ENCODE assay signal across 8 cellular contexts in genomic region chr13:41193919-41194824, GRCh38. TPM values are rescaled to one million over a fixed set of nuclear protein-coding genes. Genes with fewer than 3 reads are reported as not detected.
A peak's percentile ranks its signal among the peaks of the same experiment; 100 is the strongest.
DNase-seq lines count a peak whose midpoint lies in the region; ATAC-seq, FAIRE-seq and TF ChIP-seq lines count a peak whose summit lies in the region.

KBTBD7 (minus strand) TSS chr13:41194569; CDS start chr13:41194257, 312 bp downstream.

- H3K36me3 ChIP-seq in DOHH2 (ENCODE audit: control insufficient read depth, low read length), result peaks cover 24% of the 10 kb centered on the region
- no peaks in the 10 kb centered on the region for H3K36me3 ChIP-seq in GM23248 (ENCODE audit: low read depth)
- no peaks in the 10 kb centered on the region for H3K36me3 ChIP-seq in Karpas-422 (ENCODE audit: insufficient read depth, low read length)
- peaks cover 0 to 5% (median 0%) of the 10 kb centered on the region in 4 donors for H3K36me3 ChIP-seq in esophagus muscularis mucosa
- H3K36me3 ChIP-seq in muscle layer of colon (ENCODE audit: insufficient read depth, low read length), result no peaks in the 10 kb centered on the region

- no peak for TF ChIP-seq EP300 in esophagus muscularis mucosa (IDR thresholded peaks at IDR 0.05)

- H3K4me3 ChIP-seq in DOHH2 (ENCODE audit: low read length), result peak within 1 kb of the TSS; percentile 77
- H3K4me3 ChIP-seq in GM23248, result peak within 1 kb of the TSS; percentile 73
- H3K4me3 ChIP-seq in Karpas-422 (ENCODE audit: low read length), result peak within 1 kb of the TSS; percentile 91
- H3K4me3 ChIP-seq in esophagus muscularis mucosa, result peak within 1 kb of the TSS; percentile 67 to 85 (median 76)
- H3K4me3 ChIP-seq in muscle layer of colon (ENCODE audit: low read depth in 1 of 2, low read length in 2 of 2), result peak within 1 kb of the TSS; percentile 28 to 57

- H3F3A ChIP-seq in DOHH2 (ENCODE audit: control insufficient read depth, insufficient read depth) (peaks cover 6% of the 10 kb centered on the region; the same call in 1 of the 2 replicates), GM23248 (ENCODE audit: insufficient read depth) (0 out of 2 replicates have a peak, but pooled peaks cover 7% of the 10 kb centered on the region)

- H3K27me3 Mint-ChIP-seq in activated T-cell treated with anti-CD3 and anti-CD28 coated beads, Interleukin-2, amount 50 U/mL, for 72 hours (ENCODE audit: low read depth), result no peaks in the 10 kb centered on the region

- no peak for TF ChIP-seq POLR2A in esophagus muscularis mucosa (IDR thresholded peaks at IDR 0.05; ENCODE audit: low read depth)

- H3K4me1 ChIP-seq in DOHH2 (ENCODE audit: control insufficient read depth, low read length) (peaks cover 52% of the 10 kb centered on the region), GM23248 (ENCODE audit: insufficient read depth) (peaks cover 9% of the 10 kb centered on the region; the same call in 1 of the 2 replicates), Karpas-422 (ENCODE audit: low read length) (peaks cover 17% of the 10 kb centered on the region), esophagus muscularis mucosa (peaks cover 18 to 28% (median 22%) of the 10 kb centered on the region in 4 donors), muscle layer of colon (ENCODE audit: insufficient read depth, low read length) (peaks cover 15% of the 10 kb centered on the region)

- intact Hi-C loops in esophagus muscularis mucosa (cut with DNase I), result loop anchor here (2.0 kb wide), 1 partner anchor 61 kb away; the partner anchor contains the start of gene KBTBD6

- no peaks in the 10 kb centered on the region for H4K20me1 ChIP-seq in DOHH2 (ENCODE audit: control insufficient read depth, insufficient read depth, low read depth, low read length)
- no peaks in the 10 kb centered on the region for H4K20me1 ChIP-seq in GM23248 (ENCODE audit: insufficient read depth)
- H4K20me1 ChIP-seq in Karpas-422 (ENCODE audit: insufficient read depth, low read depth, low read length), result no peaks in the 10 kb centered on the region; the same call in 1 of the 2 replicates

- TF ChIP-seq CTCF in DOHH2 (IDR thresholded peaks at IDR 0.05; ENCODE audit: low read depth, low read length, poor library complexity, severe bottlenecking) (no peak), esophagus muscularis mucosa (IDR thresholded peaks at IDR 0.05) (peak; percentile 5 to 17 (median 7))

- 0 out of 2 replicates have a peak within 1 kb of the TSS, but pooled peaks have one; percentile 8 for H3K27ac ChIP-seq in DOHH2 (ENCODE audit: low read depth, low read length)
- H3K27ac ChIP-seq in GM23248, result peak within 1 kb of the TSS; percentile 91
- H3K27ac ChIP-seq in Karpas-422 (ENCODE audit: low read length), result no peak within 1 kb of the TSS
- H3K27ac ChIP-seq in esophagus muscularis mucosa (replicated peaks in 1 of 4), result peak within 1 kb of the TSS; percentile 88 to 91 (median 90)
- H3K27ac ChIP-seq in muscle layer of colon (ENCODE audit: low read depth, low read length), result peak within 1 kb of the TSS; percentile 48

- H3K9ac ChIP-seq in GM23248 (peak within 1 kb of the TSS; percentile 86), Karpas-422 (ENCODE audit: low read length) (peak within 1 kb of the TSS; percentile 87), muscle layer of colon (ENCODE audit: low read length) (no peak within 1 kb of the TSS)

- H3K27ac Mint-ChIP-seq in activated T-cell treated with anti-CD3 and anti-CD28 coated beads, Interleukin-2, amount 50 U/mL, for 72 hours, result peak within 1 kb of the TSS; percentile 93

- H3K27me3 ChIP-seq in DOHH2 (ENCODE audit: control insufficient read depth, low read length) (no peaks in the 10 kb centered on the region), GM23248 (replicated peaks; ENCODE audit: insufficient read depth) (no peaks in the 10 kb centered on the region), Karpas-422 (ENCODE audit: low read length) (no peaks in the 10 kb centered on the region), esophagus muscularis mucosa (no peaks in the 10 kb centered on the region), muscle layer of colon (ENCODE audit: control insufficient read depth in 1 of 2, insufficient read depth in 2 of 2, low read length in 2 of 2) (no peaks in the 10 kb centered on the region)

- peaks cover 7 to 8% of the 10 kb centered on the region in 2 donors for H3K36me3 Mint-ChIP-seq in activated T-cell treated with anti-CD3 and anti-CD28 coated beads, Interleukin-2, amount 50 U/mL, for 72 hours (ENCODE audit: insufficient read depth in 2 of 2)

- H3K79me2 ChIP-seq in DOHH2 (ENCODE audit: control insufficient read depth, low read length) (peaks cover 16% of the 10 kb centered on the region), GM23248 (ENCODE audit: insufficient read depth) (peaks cover 15% of the 10 kb centered on the region; the same call in 1 of the 2 replicates), Karpas-422 (ENCODE audit: low read length) (no peaks in the 10 kb centered on the region)

- H3K4me1 Mint-ChIP-seq in activated T-cell treated with anti-CD3 and anti-CD28 coated beads, Interleukin-2, amount 50 U/mL, for 72 hours (ENCODE audit: low read depth), result peaks cover 56% of the 10 kb centered on the region

- FAIRE-seq in RCC 7860 (lab: Jason Lieb, UNC), result no peak

- in situ Hi-C loops in GM23248 (cut with MboI), result loop anchor here (10.0 kb wide), 1 partner anchor 109 kb away; no protein-coding TSS in a partner anchor

- H3K9me2 ChIP-seq in DOHH2 (replicated peaks; ENCODE audit: control insufficient read depth, low read length) (no peaks in the 10 kb centered on the region), GM23248 (ENCODE audit: insufficient read depth) (no peaks in the 10 kb centered on the region), Karpas-422 (replicated peaks; ENCODE audit: insufficient read depth, low read length) (no peaks in the 10 kb centered on the region)

- no peaks in the 10 kb centered on the region for H3K9me3 Mint-ChIP-seq in activated T-cell treated with anti-CD3 and anti-CD28 coated beads, Interleukin-2, amount 50 U/mL, for 72 hours

- H3K4me2 ChIP-seq in DOHH2 (ENCODE audit: low read length), result peak within 1 kb of the TSS; percentile 65
- H3K4me2 ChIP-seq in GM23248 (ENCODE audit: unreplicated experiment), result peak within 1 kb of the TSS; percentile 86
- peak within 1 kb of the TSS; percentile 81 for H3K4me2 ChIP-seq in Karpas-422 (ENCODE audit: low read depth, low read length, poor library complexity, severe bottlenecking)

- H3K4me3 Mint-ChIP-seq in activated T-cell treated with anti-CD3 and anti-CD28 coated beads, Interleukin-2, amount 50 U/mL, for 72 hours, result peak within 1 kb of the TSS; percentile 88 to 96

- peak; percentile 96 to 97 for ATAC-seq in activated T-cell treated with anti-CD3 and anti-CD28 coated beads, Interleukin-2, amount 50 U/mL, for 72 hours (replicated peaks in 1 of 2)

- peak; percentile 99 for DNase-seq in GM23248
- peak; percentile 96 for DNase-seq in Karpas-422
- DNase-seq in RCC 7860 (ENCODE audit: low spot score), result peak; percentile 47
- DNase-seq in activated T-cell treated with anti-CD3 and anti-CD28 coated beads, Interleukin-2, amount 50 U/mL, for 72 hours, result peak; percentile 96
- DNase-seq in esophagus muscularis mucosa (ENCODE audit: extremely low spot score), result peak; percentile 97
- peak; percentile 79 to 80 for DNase-seq in stimulated activated CD8-positive, alpha-beta memory T cell treated with anti-CD3 and anti-CD28 coated beads, Interleukin-7, amount 100 ng/mL, for 1 hour (ENCODE audit: low read depth in 2 of 2)

- peaks cover 11% of the 10 kb centered on the region; the same call in 1 of the 2 replicates for H3K9me3 ChIP-seq in DOHH2 (ENCODE audit: control insufficient read depth, insufficient read depth, low read length)
- no peaks in the 10 kb centered on the region for H3K9me3 ChIP-seq in GM23248 (ENCODE audit: low read depth)
- no peaks in the 10 kb centered on the region for H3K9me3 ChIP-seq in Karpas-422 (ENCODE audit: low read length)
- no peaks in the 10 kb centered on the region for H3K9me3 ChIP-seq in esophagus muscularis mucosa
- no peaks in the 10 kb centered on the region for H3K9me3 ChIP-seq in muscle layer of colon (ENCODE audit: low read length)

- H2AFZ ChIP-seq in GM23248 (peak within 1 kb of the TSS; percentile 98), Karpas-422 (ENCODE audit: low read length) (peak within 1 kb of the TSS; percentile 99)

- WGBS in GM23248 (ENCODE audit: low coverage in 1 of 2, low lambda C conversion rate in 2 of 2, missing lambda C conversion rate in 2 of 2), 2 experiments, result 6 to 8% methylated on average over 55 to 66 of the region's 66 CpGs
- WGBS in esophagus muscularis mucosa, result 1% methylated on average over 13 of the region's 66 CpGs

RNA-seq across cellular contexts. Expression of gene KBTBD7, which starts in this region (rescaled TPM):
- 4.4 and 4.6 TPM in 2 replicates for total RNA-seq in GM23248 (2014; rRNA removed; shearing (Covaris generic))
- 3.5 and 3.9 TPM in 2 replicates for polyA plus RNA-seq in GM23248 (2016; fragmentation: Nextera tagmentation; extraction: Ambion mirVana)
- 3.4 and 5.2 TPM in 2 replicates for total RNA-seq in Karpas-422 (2014; rRNA removed; shearing (Covaris generic); ENCODE audit: low replicate concordance)
- 1 to 10 TPM; 4.2 to 4.6 TPM for total RNA-seq in activated T-cell treated with anti-CD3 and anti-CD28 coated beads, Interleukin-2, amount 50 U/mL, for 72 hours
- 10 to 100 TPM in 1 of 4 donors, 1 to 10 TPM in 3; 4.0 to 10.3 (median 7.7) TPM for total RNA-seq in esophagus muscularis mucosa

Comparison
In these comparisons a context has a peak if more than half of its experiments do, and no peak if none do; other contexts are left out.
1. DNase-seq: peak in every context shown above with its lines; median percentile 99 in GM23248; 97 in esophagus muscularis mucosa; 96 in Karpas-422; 96 in activated T-cell treated with anti-CD3 and anti-CD28 coated beads, Interleukin-2, amount 50 U/mL, for 72 hours; 80 in stimulated activated CD8-positive, alpha-beta memory T cell treated with anti-CD3 and anti-CD28 coated beads, Interleukin-7, amount 100 ng/mL, for 1 hour; 47 in RCC 7860.